In the genomic region with DNA sequence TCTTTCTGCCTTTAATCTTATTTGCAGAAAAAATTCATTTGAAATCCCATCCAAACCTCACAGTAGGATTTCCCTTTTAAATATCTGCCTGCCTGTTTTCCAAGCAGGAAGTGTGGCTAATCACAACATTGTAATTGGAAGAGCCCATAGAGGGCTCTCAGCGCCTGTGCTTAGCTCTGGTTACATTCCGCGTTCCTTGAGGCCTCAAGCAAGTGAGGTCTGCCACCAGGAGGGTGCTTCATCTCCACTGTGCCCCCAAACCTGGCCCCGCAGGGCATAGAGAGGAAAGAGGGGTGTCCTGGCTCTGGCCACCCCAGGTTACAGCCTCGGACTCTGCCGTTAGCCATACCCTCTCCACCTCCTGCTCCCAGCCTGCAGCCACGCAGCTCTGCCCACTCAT, we compare ENCODE assay signal across 12 cellular contexts.
DNase-seq lines count a peak whose midpoint lies in the region; ATAC-seq and TF ChIP-seq lines count a peak whose summit lies in the region.
"Had no signal": no experiment of that assay in that cellular context is flagged by ENCODE, and none has a peak within 500 bp of the region (broad histone marks: within the 10 kb centered on the region; RNA-seq: fewer than 3 reads in every experiment).

No MANE protein-coding gene starts in this region.

- intact Hi-C loops in left cardiac atrium (cut with DNase I) = no loop called here

- no peak overlapping the region for H3K27ac ChIP-seq in WERI-Rb-1
- H3K27ac ChIP-seq: 22Rv1, esophagus squamous epithelium had no signal

- ATAC-seq in left cardiac atrium (peak; percentile 70 to 83), GM19463 (IDR thresholded peaks at IDR 0.05; ENCODE audit: unreplicated experiment) (no peak)

- in situ Hi-C loops in GM13977 (cut with MboI; ENCODE audit: low pct_unique_long_range_greater_than_20kb, low sequenced_read_pairs, unreplicated experiment) = no loop called here

- no peaks in the 10 kb centered on the region for H3K9me3 ChIP-seq in WERI-Rb-1 (ENCODE audit: severe bottlenecking)
- H3K9me3 ChIP-seq: esophagus squamous epithelium had no signal

- peak; percentile 13 for DNase-seq in DMS 273 (lab: John Stamatoyannopoulos, UW; ENCODE audit: unreplicated experiment)
- DNase-seq in DMS 273 treated with DMSO at 0.1 percent for 48 hours (lab: John Stamatoyannopoulos, UW) = no peak
- DNase-seq in WERI-Rb-1 = peak; percentile 26
- DNase-seq in left cardiac atrium = no peak
- DNase-seq in retinal pigment epithelial cell (ENCODE audit: low read depth) = no peak
- DNase-seq in GM13977 (ENCODE audit: low spot score) = no peak
- DNase-seq in stimulated activated CD4-positive, alpha-beta T cell treated with anti-CD3 and anti-CD28 coated beads, Interleukin-4, amount 100 ng/mL, for 1 hour = no peak
- DNase-seq: esophagus squamous epithelium, NCI-H226, nucleus accumbens had no signal

- no peak overlapping the region for H3K4me3 ChIP-seq in WERI-Rb-1 (ENCODE audit: low read depth, low read length)
- no peak overlapping the region for H3K4me3 ChIP-seq in retinal pigment epithelial cell (ENCODE audit: low read length)
- H3K4me3 ChIP-seq: esophagus squamous epithelium had no signal

- H3K27me3 ChIP-seq in WERI-Rb-1 (ENCODE audit: insufficient read depth, low read depth, severe bottlenecking) = no peaks in the 10 kb centered on the region

- H3K36me3 ChIP-seq in WERI-Rb-1 = no peaks in the 10 kb centered on the region
- H3K36me3 ChIP-seq: esophagus squamous epithelium had no signal

- TF ChIP-seq CTCF in WERI-Rb-1 (IDR thresholded peaks at IDR 0.05; ENCODE audit: low read depth, low read length) = peak; percentile 21; the same call in 1 of the 2 replicates
- TF ChIP-seq CTCF in retinal pigment epithelial cell (conservative IDR thresholded peaks at IDR 0.05; ENCODE audit: low read depth, low read length) = peak; percentile 16
- TF ChIP-seq CTCF in GM13977 (IDR thresholded peaks at IDR 0.05; ENCODE audit: extremely low read depth, insufficient read depth, missing control alignments) = no peak

Comparison
In these comparisons a context has a peak if more than half of its experiments do, and no peak if none do; other contexts are left out.
1. DNase-seq: peak in DMS 273 (single experiment) and WERI-Rb-1 (single experiment); none in DMS 273 treated with DMSO at 0.1 percent for 48 hours (single experiment), left cardiac atrium (single experiment), retinal pigment epithelial cell (single experiment), GM13977 (single experiment) and stimulated activated CD4-positive, alpha-beta T cell treated with anti-CD3 and anti-CD28 coated beads, Interleukin-4, amount 100 ng/mL, for 1 hour (single experiment).